ENCODE assay signal across 8 cellular contexts in the genomic region with DNA sequence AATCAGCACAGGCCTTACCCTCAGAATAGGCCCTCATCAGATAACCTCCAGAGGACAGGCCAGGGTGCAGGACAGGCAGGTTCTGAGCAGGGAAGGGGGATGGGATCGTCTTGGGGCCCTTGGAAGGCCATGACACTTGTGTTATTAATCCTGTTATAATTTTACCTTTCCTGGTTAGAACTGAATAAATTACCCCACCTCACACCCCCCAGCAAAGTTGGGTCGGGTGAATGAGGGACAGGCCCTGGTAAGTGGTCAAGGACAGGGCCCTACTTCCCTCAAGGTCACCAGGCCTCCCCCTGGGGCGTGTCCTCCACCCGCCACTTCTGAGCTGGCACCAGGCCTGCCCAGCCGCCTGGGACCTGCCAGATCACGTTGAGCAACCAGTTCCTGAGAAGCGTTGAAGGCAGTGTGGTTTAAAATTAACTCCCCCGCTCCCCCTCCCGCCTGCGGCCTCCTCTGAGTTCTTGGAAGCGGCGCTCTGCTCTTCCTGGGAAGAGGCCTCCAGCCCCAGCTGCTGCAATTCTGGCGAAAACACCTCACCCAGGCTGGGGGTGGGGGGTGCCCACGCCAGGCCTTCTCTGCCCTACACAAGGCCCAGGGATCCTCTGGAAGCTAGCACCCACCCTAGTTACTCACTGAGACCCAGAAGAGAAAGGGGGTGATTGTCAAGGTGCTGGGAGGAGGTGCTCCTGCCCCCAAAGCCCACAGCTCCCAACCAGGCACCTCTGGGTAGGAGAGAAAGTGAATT. TPM values are rescaled to one million over a fixed set of nuclear protein-coding genes. Genes with fewer than 3 reads are reported as not detected.
DNase-seq lines count a peak whose midpoint lies in the region; ATAC-seq and TF ChIP-seq lines count a peak whose summit lies in the region.

No MANE protein-coding gene starts in this region.

- ATAC-seq in GM18498 (IDR thresholded peaks at IDR 0.05; ENCODE audit: unreplicated experiment) (peak; percentile 75), Panc1 (0 out of 2 replicates have a peak, but pooled peaks have one; percentile 29), omental fat pad (ENCODE audit: low FRiP score) (peak; percentile 90)
- ATAC-seq in activated T-helper 17 cell treated with anti-CD3 and anti-CD28 coated beads, Interleukin-2, amount 50 U/mL, for 72 hours (replicated peaks): peak; percentile 71

- no peaks in the 10 kb centered on the region for H3K27me3 ChIP-seq in HL-60 (ENCODE audit: insufficient read depth, poor library complexity, severe bottlenecking)
- H3K27me3 ChIP-seq in Panc1 (ENCODE audit: control insufficient read depth, insufficient read depth, low read length): no peaks in the 10 kb centered on the region
- H3K27me3 ChIP-seq in fibroblast of lung (ENCODE audit: control insufficient read depth, insufficient read depth, low read length): no peaks in the 10 kb centered on the region

- DNase-seq in HL-60 (ENCODE audit: low read depth in 1 of 2, low spot score in 1 of 2) (peak; percentile 97 to 98), Panc1 (ENCODE audit: low read depth, low spot score) (no peak), fibroblast of lung (ENCODE audit: low read depth in 2 of 2) (peak; percentile 96 to 98), omental fat pad (ENCODE audit: low spot score) (peak; percentile 71), superior temporal gyrus (ENCODE audit: extremely low spot score) (peak; percentile 75), HEK293T (ENCODE audit: extremely low spot score) (no peak)

- in situ Hi-C loops in Panc1 (cut with HindIII; ENCODE audit: low pct_unique_long_range_greater_than_20kb, low sequenced_read_pairs): no loop called here

- H3K4me1 Mint-ChIP-seq in activated T-helper 17 cell treated with anti-CD3 and anti-CD28 coated beads, Interleukin-2, amount 50 U/mL, for 72 hours: peaks cover 61% of the 10 kb centered on the region

- no peaks in the 10 kb centered on the region for H3K9me3 Mint-ChIP-seq in activated T-helper 17 cell treated with anti-CD3 and anti-CD28 coated beads, Interleukin-2, amount 50 U/mL, for 72 hours

- no peaks in the 10 kb centered on the region for H4K20me1 ChIP-seq in fibroblast of lung (ENCODE audit: control insufficient read depth, extremely low read depth, insufficient read depth, low read length)

- H3K9me3 ChIP-seq in Panc1 (ENCODE audit: control insufficient read depth, insufficient read depth, low read depth, low read length) (no peaks in the 10 kb centered on the region), fibroblast of lung (ENCODE audit: control insufficient read depth, insufficient read depth, low read depth, low read length) (no peaks in the 10 kb centered on the region)

- peak overlapping the region; percentile 100 for H3K27ac Mint-ChIP-seq in activated T-helper 17 cell treated with anti-CD3 and anti-CD28 coated beads, Interleukin-2, amount 50 U/mL, for 72 hours

- H3K27ac ChIP-seq in HL-60 (replicated peaks) (peak overlapping the region; percentile 94), Panc1 (ENCODE audit: low read length) (no peak overlapping the region), fibroblast of lung (ENCODE audit: insufficient read depth, low read length) (peak overlapping the region; percentile 85)

- no TSS peak for BruUV-seq in Panc1 (replicated peaks; lab: Mats Ljungman, UMichigan)

- no peak overlapping the region for H2AFZ ChIP-seq in fibroblast of lung (ENCODE audit: low read length)

- H3K4me1 ChIP-seq in Panc1 (ENCODE audit: control insufficient read depth, insufficient read depth, low read length): peaks cover 11% of the 10 kb centered on the region
- H3K4me1 ChIP-seq in fibroblast of lung (ENCODE audit: control insufficient read depth, extremely low read depth, insufficient read depth, low read length): peaks cover 22% of the 10 kb centered on the region

- H3K27me3 Mint-ChIP-seq in activated T-helper 17 cell treated with anti-CD3 and anti-CD28 coated beads, Interleukin-2, amount 50 U/mL, for 72 hours: no peaks in the 10 kb centered on the region

- TF ChIP-seq CTCF in HL-60 (IDR thresholded peaks at IDR 0.05; ENCODE audit: insufficient read depth, low read length) (no peak), Panc1 (IDR thresholded peaks at IDR 0.05) (no peak), fibroblast of lung (conservative IDR thresholded peaks at IDR 0.05 in 1 of 2, IDR thresholded peaks at IDR 0.05 in 1 of 2; ENCODE audit: low read depth in 1 of 2, low read length in 2 of 2) (no peak), omental fat pad (IDR thresholded peaks at IDR 0.05) (no peak)

- H3K36me3 ChIP-seq in Panc1 (ENCODE audit: control insufficient read depth, insufficient read depth, low read length) (no peaks in the 10 kb centered on the region), fibroblast of lung (ENCODE audit: control insufficient read depth, insufficient read depth, low read length) (no peaks in the 10 kb centered on the region)

- H3K4me3 Mint-ChIP-seq in activated T-helper 17 cell treated with anti-CD3 and anti-CD28 coated beads, Interleukin-2, amount 50 U/mL, for 72 hours: peak overlapping the region; percentile 97

- intact Hi-C loops in Panc1 (cut with micrococcal nuclease; ENCODE audit: unreplicated experiment): no loop called here

- CTCF ChIA-PET in Panc1 (lab: Charles Lee): no interaction called here
- CTCF ChIA-PET in HEK293T (lab: Yijun Ruan, JAX): interaction anchor here (0.6 to 2.1 kb wide), 3 partner anchors 30 to 138 kb away, joined by 3 to 8 read pairs (median 5); no protein-coding TSS in a partner anchor

- H3K36me3 Mint-ChIP-seq in activated T-helper 17 cell treated with anti-CD3 and anti-CD28 coated beads, Interleukin-2, amount 50 U/mL, for 72 hours (ENCODE audit: low read depth): peaks cover 81% of the 10 kb centered on the region

- peak overlapping the region; percentile 30 for H3K9ac ChIP-seq in fibroblast of lung (ENCODE audit: insufficient read depth, low read length)

- H3K4me2 ChIP-seq in fibroblast of lung (ENCODE audit: extremely low read depth, insufficient read depth, low read length): peak overlapping the region; percentile 48

- no peak overlapping the region for H3K4me3 ChIP-seq in HL-60 (replicated peaks; ENCODE audit: insufficient read depth, low read length)
- H3K4me3 ChIP-seq in Panc1 (ENCODE audit: low read depth in 2 of 2, low read length in 2 of 2): no peak overlapping the region
- H3K4me3 ChIP-seq in fibroblast of lung (replicated peaks in 1 of 4; ENCODE audit: control extremely low read depth in 1 of 4, insufficient read depth in 1 of 4, low read depth in 3 of 4, low read length in 4 of 4): peak overlapping the region in 2 of 4 experiments; percentile 10 to 42

- POLR2A ChIA-PET in Panc1 (lab: Charles Lee) (no interaction called here), HEK293T (lab: Yijun Ruan, JAX) (interaction anchor here (1.6 kb wide), 1 partner anchor 264 kb away, joined by 4 read pairs; no protein-coding TSS in a partner anchor)

- H3K79me2 ChIP-seq in fibroblast of lung (ENCODE audit: control insufficient read depth, insufficient read depth, low read length): no peaks in the 10 kb centered on the region

TF ChIP-seq in HEK293T, 16 proteins besides CTCF, POLR2A, EP300 and RAD21:
- no peak for TF ChIP-seq ZNF384 (IDR thresholded peaks at IDR 0.05)
- TF ChIP-seq ELF4 (IDR thresholded peaks at IDR 0.05): no peak

RNA-seq across cellular contexts. Expression of gene CISH, which starts 10.6 kb away (rescaled TPM):
- total RNA-seq in Panc1 (2021; ENCODE audit: unreplicated experiment) (0.57 TPM), fibroblast of lung (0.99 and 1.0 TPM in 2 replicates), omental fat pad (10 to 100 TPM; 10.4 to 27.9 (median 17.9) TPM)
- 0.35 TPM for polyA plus RNA-seq in Panc1 (2012; ENCODE audit: insufficient read length)
- 100 to 1,000 TPM; 204 to 327 TPM for total RNA-seq in activated T-helper 17 cell treated with anti-CD3 and anti-CD28 coated beads, Interleukin-2, amount 50 U/mL, for 72 hours
- polyA plus RNA-seq in fibroblast of lung: 1.6 and 1.9 TPM in 2 replicates
- polyA plus RNA-seq in fibroblast of lung (2012): 2.4 and 2.7 TPM in 2 replicates
- 7.9 and 10.8 TPM in 2 replicates for polyA minus RNA-seq in fibroblast of lung (ENCODE audit: low replicate concordance)

RNA-seq across cellular contexts. Expression of gene MAPKAPK3, which starts 15.9 kb away (rescaled TPM):
- total RNA-seq in Panc1 (2021; ENCODE audit: unreplicated experiment): 14.8 TPM
- 15.1 TPM for polyA plus RNA-seq in Panc1 (2012; ENCODE audit: insufficient read length)
- 100 to 1,000 TPM in 1 of 2 donors, 10 to 100 TPM in 1; 99.8 to 131 TPM for total RNA-seq in activated T-helper 17 cell treated with anti-CD3 and anti-CD28 coated beads, Interleukin-2, amount 50 U/mL, for 72 hours
- 25.4 and 34.3 TPM in 2 replicates for total RNA-seq in fibroblast of lung
- polyA plus RNA-seq in fibroblast of lung: 38.4 and 44.6 TPM in 2 replicates
- polyA plus RNA-seq in fibroblast of lung (2012): 34.2 and 38.7 TPM in 2 replicates
- 56.9 and 60.2 TPM in 2 replicates for polyA minus RNA-seq in fibroblast of lung (ENCODE audit: low replicate concordance)
- 10 to 100 TPM; 25.4 to 54.6 (median 41.0) TPM for total RNA-seq in omental fat pad

RNA-seq across cellular contexts. Expression of gene HEMK1, which starts 31.7 kb away (rescaled TPM):
- total RNA-seq in Panc1 (2021; ENCODE audit: unreplicated experiment) (12.1 TPM), fibroblast of lung (8.2 and 12.7 TPM in 2 replicates), omental fat pad (1 to 10 TPM; 4.8 to 8.3 (median 6.7) TPM)
- 12.5 TPM for polyA plus RNA-seq in Panc1 (2012; ENCODE audit: insufficient read length)
- 10 to 100 TPM; 47.5 to 99.2 TPM for total RNA-seq in activated T-helper 17 cell treated with anti-CD3 and anti-CD28 coated beads, Interleukin-2, amount 50 U/mL, for 72 hours
- 6.1 and 8.4 TPM in 2 replicates for polyA plus RNA-seq in fibroblast of lung
- 11.9 and 14.5 TPM in 2 replicates for polyA plus RNA-seq in fibroblast of lung (2012)
- 14.7 and 18.1 TPM in 2 replicates for polyA minus RNA-seq in fibroblast of lung (ENCODE audit: low replicate concordance)

RNA-seq across cellular contexts. Expression of gene C3orf18, which starts 33.5 kb away (rescaled TPM):
- total RNA-seq in Panc1 (2021; ENCODE audit: unreplicated experiment): 5.0 TPM
- polyA plus RNA-seq in Panc1 (2012; ENCODE audit: insufficient read length): 9.5 TPM
- 10 to 100 TPM; 17.3 to 50.8 TPM for total RNA-seq in activated T-helper 17 cell treated with anti-CD3 and anti-CD28 coated beads, Interleukin-2, amount 50 U/mL, for 72 hours
- 14.1 and 25.8 TPM in 2 replicates for total RNA-seq in fibroblast of lung
- polyA plus RNA-seq in fibroblast of lung: 8.7 and 9.4 TPM in 2 replicates
- polyA plus RNA-seq in fibroblast of lung (2012): 8.9 and 10.1 TPM in 2 replicates
- polyA minus RNA-seq in fibroblast of lung (ENCODE audit: low replicate concordance): 13.2 and 18.4 TPM in 2 replicates
- 10 to 100 TPM in 1 of 4 donors, 1 to 10 TPM in 3; 4.4 to 11.1 (median 9.2) TPM for total RNA-seq in omental fat pad

Comparison
In these comparisons a context has a peak if more than half of its experiments do, and no peak if none do; other contexts are left out.
1. ATAC-seq: peak in every context shown above with its lines; median percentile 90 in omental fat pad; 75 in GM18498; 71 in activated T-helper 17 cell treated with anti-CD3 and anti-CD28 coated beads, Interleukin-2, amount 50 U/mL, for 72 hours; 29 in Panc1.
2. DNase-seq: peak in HL-60 (2 of 2), fibroblast of lung (2 of 2), omental fat pad (single experiment) and superior temporal gyrus (single experiment); none in Panc1 (single experiment) and HEK293T (single experiment).
3. RNA of gene CISH, which starts 10.6 kb away (total RNA-seq): 204 to 327 TPM in activated T-helper 17 cell treated with anti-CD3 and anti-CD28 coated beads, Interleukin-2, amount 50 U/mL, for 72 hours; 10.4 to 27.9 TPM in omental fat pad, 0.99 to 1.0 TPM in fibroblast of lung and 0.57 TPM in Panc1 (single experiment); every median in the first group is over 4 times any median in the second.